8 cellular contexts compared by ENCODE assay signal in genomic region chr5:141878186-141878770, GRCh38. TPM values are rescaled to one million over a fixed set of nuclear protein-coding genes. Genes with fewer than 3 reads are reported as not detected.
DNase-seq lines count a peak whose midpoint lies in the region; ATAC-seq and TF ChIP-seq lines count a peak whose summit lies in the region.

Gene PCDH1, minus strand, starts transcription at chr5:141878410. Its CDS starts 148 bp downstream, at chr5:141878262.

- H3K4me3 ChIP-seq in Panc1 (ENCODE audit: low read depth in 2 of 2, low read length in 2 of 2) (peak within 1 kb of the TSS; percentile 45 to 75), cardiac fibroblast (replicated peaks in 1 of 2; ENCODE audit: low read depth in 2 of 2, low read length in 2 of 2) (peak within 1 kb of the TSS; percentile 55 to 73)

- no peak within 1 kb of the TSS for H3K27ac ChIP-seq in Panc1 (ENCODE audit: low read length)

- in situ Hi-C loops in Panc1 (cut with HindIII; ENCODE audit: low pct_unique_long_range_greater_than_20kb, low sequenced_read_pairs), result no loop called here

- H3K4me1 ChIP-seq in Panc1 (ENCODE audit: control insufficient read depth, insufficient read depth, low read length), result peaks cover 14% of the 10 kb centered on the region

- CTCF ChIA-PET in Panc1 (lab: Charles Lee), result interaction anchor here (0.5 to 2.3 kb wide), 10 partner anchors 52 to 206 kb away, joined by 3 to 19 read pairs (median 6); no protein-coding TSS in a partner anchor

- peak; percentile 30 for DNase-seq in NCI-H1436 (lab: John Stamatoyannopoulos, UW)
- DNase-seq in NCI-H1436 treated with DMSO at 0.1 percent for 48 hours (lab: John Stamatoyannopoulos, UW), result no peak
- DNase-seq in Panc1 (ENCODE audit: low read depth, low spot score), result no peak
- peak; percentile 38 to 50 for DNase-seq in cardiac fibroblast (ENCODE audit: low read depth in 2 of 2)
- peak; percentile 59 for DNase-seq in iPS-NIHi11 (ENCODE audit: low spot score)
- DNase-seq in sciatic nerve (ENCODE audit: low spot score), result no peak
- DNase-seq in dedifferentiated amniotic fluid mesenchymal stem cell (ENCODE audit: extremely low spot score), result no peak

- TF ChIP-seq CTCF in Panc1 (IDR thresholded peaks at IDR 0.05) (no peak), cardiac fibroblast (IDR thresholded peaks at IDR 0.05; ENCODE audit: low read depth, low read length) (no peak)

- peak; percentile 67 for ATAC-seq in Panc1
- peak; percentile 63 for ATAC-seq in sciatic nerve
- no peak for ATAC-seq in GM18870 (IDR thresholded peaks at IDR 0.05; ENCODE audit: unreplicated experiment)

- H3K27me3 ChIP-seq in Panc1 (ENCODE audit: control insufficient read depth, insufficient read depth, low read length), result peaks cover 7% of the 10 kb centered on the region

- BruUV-seq in Panc1 (replicated peaks; lab: Mats Ljungman, UMichigan), result no TSS peak

- no peaks in the 10 kb centered on the region; the same call in 1 of the 2 replicates for H3K36me3 ChIP-seq in Panc1 (ENCODE audit: control insufficient read depth, insufficient read depth, low read length)

- no peaks in the 10 kb centered on the region for H3K9me3 ChIP-seq in Panc1 (ENCODE audit: control insufficient read depth, insufficient read depth, low read depth, low read length)

- POLR2A ChIA-PET in Panc1 (lab: Charles Lee), result interaction anchor here (0.8 kb wide), 1 partner anchor 175 kb away, joined by 3 read pairs; no protein-coding TSS in a partner anchor

- intact Hi-C loops in Panc1 (cut with micrococcal nuclease; ENCODE audit: unreplicated experiment) (loop anchor here (2.0 kb wide), 2 partner anchors 175 to 185 kb away; no protein-coding TSS in a partner anchor), sciatic nerve (cut with DNase I) (loop anchor here (5.0 to 10.0 kb wide), 2 partner anchors 87 to 176 kb away; partner anchors contain the start of gene RNF14)

RNA-seq across cellular contexts. Expression of gene PCDH1, which starts in this region (rescaled TPM):
- 9.0 TPM for total RNA-seq in Panc1 (2021; ENCODE audit: unreplicated experiment)
- 3.9 TPM for polyA plus RNA-seq in Panc1 (2012; ENCODE audit: insufficient read length)
- total RNA-seq in sciatic nerve, result 36.4 TPM

Comparison
In these comparisons a context has a peak if more than half of its experiments do, and no peak if none do; other contexts are left out.
1. DNase-seq: peak in NCI-H1436 (single experiment), cardiac fibroblast (2 of 2) and iPS-NIHi11 (single experiment); none in NCI-H1436 treated with DMSO at 0.1 percent for 48 hours (single experiment), Panc1 (single experiment), sciatic nerve (single experiment) and dedifferentiated amniotic fluid mesenchymal stem cell (single experiment).